2 cellular contexts compared by ENCODE assay signal in the genomic region with DNA sequence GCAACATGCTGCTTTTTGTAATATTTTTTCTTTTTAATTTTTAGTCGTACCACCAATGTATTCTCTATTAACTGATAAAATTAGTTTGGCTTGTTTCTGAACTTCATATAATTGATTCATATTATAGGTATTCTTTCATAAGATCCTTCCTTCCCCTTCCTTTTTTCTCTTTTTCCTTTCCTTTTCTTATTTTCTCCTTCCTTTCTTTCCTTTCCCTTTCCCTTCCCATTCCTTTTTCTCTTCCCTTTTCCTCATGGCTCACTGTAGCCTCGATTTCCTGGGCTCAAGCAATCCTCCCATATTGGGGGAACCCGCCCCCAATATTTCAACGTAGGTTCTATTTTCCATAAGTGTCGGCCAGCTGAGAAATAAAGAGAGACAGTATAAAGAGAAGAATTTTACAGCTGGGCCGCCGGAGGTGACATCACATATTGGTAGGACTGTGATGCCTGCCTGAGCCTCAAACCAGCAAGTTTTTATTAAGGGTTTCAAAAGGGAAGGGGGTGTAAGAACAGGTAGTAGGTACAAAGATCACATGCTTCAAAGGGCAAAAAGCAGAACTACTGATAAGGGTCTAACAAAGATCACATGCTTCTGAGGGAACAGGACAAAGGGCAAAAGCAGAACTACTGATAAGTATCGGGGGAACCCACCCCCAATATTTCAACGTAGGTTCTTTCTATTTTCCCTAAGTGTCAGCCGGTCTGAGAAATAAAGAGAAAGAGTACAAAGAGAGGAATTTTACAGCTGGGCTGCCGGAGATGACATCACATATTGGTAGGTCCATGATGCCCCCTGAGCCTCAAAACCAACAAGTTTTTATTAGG.
TF ChIP-seq lines count a peak whose summit lies in the region.
"Not testable (repeated sequence)": the region's sequence is repeated elsewhere in the genome, so short reads cannot be mapped to it uniquely, and the experiment has no call there.

No MANE protein-coding gene starts in this region.

TF ChIP-seq in HEK293, 187 proteins besides CTCF, POLR2A, EP300 and RAD21:
- TF ChIP-seq PRDM1 (tag by site-specific recombination; IDR thresholded peaks at IDR 0.05), result peak; percentile 95

TF ChIP-seq in HepG2, 621 proteins besides CTCF, POLR2A, EP300 and RAD21 (continues in another document):
- TF ChIP-seq SOX6 (IDR thresholded peaks at IDR 0.05); ATF7 (CRISPR knock-in tag; IDR thresholded peaks at IDR 0.05); SOX13 (IDR thresholded peaks at IDR 0.05); CREB1 (IDR thresholded peaks at IDR 0.05); CREM (CRISPR knock-in tag; IDR thresholded peaks at IDR 0.05); LCORL (IDR thresholded peaks at IDR 0.05): not testable (repeated sequence)
- TF ChIP-seq SOX6 (CRISPR knock-in tag; IDR thresholded peaks at IDR 0.05) (peak; percentile 80), ZBTB7A (CRISPR knock-in tag; IDR thresholded peaks at IDR 0.05) (peak; percentile 24; the same call in 1 of the 2 replicates), SIX4 (CRISPR knock-in tag; IDR thresholded peaks at IDR 0.05) (peak; percentile 20; the same call in 1 of the 2 replicates), ZNF740 (CRISPR knock-in tag; IDR thresholded peaks at IDR 0.05) (0 out of 2 replicates have a peak, but pooled peaks have one; percentile 26), ZGPAT (CRISPR knock-in tag; IDR thresholded peaks at IDR 0.05) (peak; percentile 53; the same call in 1 of the 2 replicates), ATF2 (CRISPR knock-in tag; IDR thresholded peaks at IDR 0.05) (peak; percentile 33; the same call in 1 of the 2 replicates), TEAD2 (CRISPR knock-in tag; IDR thresholded peaks at IDR 0.05) (0 out of 2 replicates have a peak, but pooled peaks have one; percentile 9), HOXA3 (CRISPR knock-in tag; IDR thresholded peaks at IDR 0.05) (peak; percentile 33), SATB2 (CRISPR knock-in tag; IDR thresholded peaks at IDR 0.05) (peak; percentile 99), SETDB1 (CRISPR knock-in tag; IDR thresholded peaks at IDR 0.05; ENCODE audit: borderline replicate concordance) (peak; percentile 83; the same call in 1 of the 2 replicates), ATF7 (IDR thresholded peaks at IDR 0.05) (0 out of 2 replicates have a peak, but pooled peaks have one; percentile 16), TARDBP (CRISPR knock-in tag; IDR thresholded peaks at IDR 0.05) (0 out of 2 replicates have a peak, but pooled peaks have one; percentile 19), SOX13 (CRISPR knock-in tag; conservative IDR thresholded peaks at IDR 0.05 in 1 of 2, IDR thresholded peaks at IDR 0.05 in 1 of 2) (peak in 1 of 2 experiments; percentile 76; a peak in 2 of 4 replicates), HOMEZ (CRISPR knock-in tag; IDR thresholded peaks at IDR 0.05; ENCODE audit: low read depth) (peak; percentile 89; the same call in 1 of the 2 replicates), CREB1 (CRISPR knock-in tag; IDR thresholded peaks at IDR 0.05) (peak; percentile 27; the same call in 1 of the 2 replicates), ASH2L (IDR thresholded peaks at IDR 0.05; ENCODE audit: insufficient read length, low read depth, low read length) (peak; percentile 71), CREM (IDR thresholded peaks at IDR 0.05) (peak; percentile 57; the same call in 1 of the 2 replicates), BCL6 (CRISPR knock-in tag; IDR thresholded peaks at IDR 0.05) (peak; percentile 57), CHD4 (IDR thresholded peaks at IDR 0.05; ENCODE audit: borderline replicate concordance, low read length) (peak; percentile 51; the same call in 1 of the 2 replicates), ZNF281 (CRISPR knock-in tag; IDR thresholded peaks at IDR 0.05; ENCODE audit: borderline replicate concordance) (peak; percentile 78; the same call in 1 of the 2 replicates), AHDC1 (CRISPR knock-in tag; IDR thresholded peaks at IDR 0.05; ENCODE audit: borderline replicate concordance) (peak; percentile 66; the same call in 1 of the 2 replicates), POGZ (CRISPR knock-in tag; IDR thresholded peaks at IDR 0.05) (peak; percentile 83), SNAPC5 (CRISPR knock-in tag; IDR thresholded peaks at IDR 0.05; ENCODE audit: borderline replicate concordance) (0 out of 2 replicates have a peak, but pooled peaks have one; percentile 53), FOXA3 (CRISPR knock-in tag; IDR thresholded peaks at IDR 0.05) (peak; percentile 39; the same call in 1 of the 2 replicates), ZNF546 (CRISPR knock-in tag; conservative IDR thresholded peaks at IDR 0.05) (0 out of 2 replicates have a peak, but pooled peaks have one; percentile 35), ZNF460 (CRISPR knock-in tag; IDR thresholded peaks at IDR 0.05; ENCODE audit: borderline replicate concordance) (peak; percentile 13; the same call in 1 of the 2 replicates), LCORL (CRISPR knock-in tag; IDR thresholded peaks at IDR 0.05) (0 out of 2 replicates have a peak, but pooled peaks have one; percentile 15), SOX5 (CRISPR knock-in tag; IDR thresholded peaks at IDR 0.05; ENCODE audit: borderline replicate concordance) (peak; percentile 67)
- TF ChIP-seq, protein P1, sequence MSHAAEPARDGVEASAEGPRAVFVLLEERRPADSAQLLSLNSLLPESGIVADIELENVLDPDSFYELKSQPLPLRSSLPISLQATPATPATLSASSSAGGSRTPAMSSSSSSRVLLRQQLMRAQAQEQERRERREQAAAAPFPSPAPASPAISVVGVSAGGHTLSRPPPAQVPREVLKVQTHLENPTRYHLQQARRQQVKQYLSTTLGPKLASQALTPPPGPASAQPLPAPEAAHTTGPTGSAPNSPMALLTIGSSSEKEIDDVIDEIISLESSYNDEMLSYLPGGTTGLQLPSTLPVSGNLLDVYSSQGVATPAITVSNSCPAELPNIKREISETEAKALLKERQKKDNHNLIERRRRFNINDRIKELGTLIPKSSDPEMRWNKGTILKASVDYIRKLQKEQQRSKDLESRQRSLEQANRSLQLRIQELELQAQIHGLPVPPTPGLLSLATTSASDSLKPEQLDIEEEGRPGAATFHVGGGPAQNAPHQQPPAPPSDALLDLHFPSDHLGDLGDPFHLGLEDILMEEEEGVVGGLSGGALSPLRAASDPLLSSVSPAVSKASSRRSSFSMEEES (CRISPR knock-in tag; IDR thresholded peaks at IDR 0.05), result peak; percentile 81; the same call in 1 of the 2 replicates
- TF ChIP-seq, protein P2, sequence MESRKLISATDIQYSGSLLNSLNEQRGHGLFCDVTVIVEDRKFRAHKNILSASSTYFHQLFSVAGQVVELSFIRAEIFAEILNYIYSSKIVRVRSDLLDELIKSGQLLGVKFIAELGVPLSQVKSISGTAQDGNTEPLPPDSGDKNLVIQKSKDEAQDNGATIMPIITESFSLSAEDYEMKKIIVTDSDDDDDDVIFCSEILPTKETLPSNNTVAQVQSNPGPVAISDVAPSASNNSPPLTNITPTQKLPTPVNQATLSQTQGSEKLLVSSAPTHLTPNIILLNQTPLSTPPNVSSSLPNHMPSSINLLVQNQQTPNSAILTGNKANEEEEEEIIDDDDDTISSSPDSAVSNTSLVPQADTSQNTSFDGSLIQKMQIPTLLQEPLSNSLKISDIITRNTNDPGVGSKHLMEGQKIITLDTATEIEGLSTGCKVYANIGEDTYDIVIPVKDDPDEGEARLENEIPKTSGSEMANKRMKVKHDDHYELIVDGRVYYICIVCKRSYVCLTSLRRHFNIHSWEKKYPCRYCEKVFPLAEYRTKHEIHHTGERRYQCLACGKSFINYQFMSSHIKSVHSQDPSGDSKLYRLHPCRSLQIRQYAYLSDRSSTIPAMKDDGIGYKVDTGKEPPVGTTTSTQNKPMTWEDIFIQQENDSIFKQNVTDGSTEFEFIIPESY (CRISPR knock-in tag; IDR thresholded peaks at IDR 0.05), result peak; percentile 26
